Comparison of ENCODE assay signal across 1 cellular context in genomic region chr19:14146789-14147216, GRCh38.
TF ChIP-seq lines count a peak whose summit lies in the region.

No MANE protein-coding gene starts in this region.

TF ChIP-seq in HepG2, 621 proteins besides CTCF, POLR2A, EP300 and RAD21:
- no peak for TF ChIP-seq ARNTL (CRISPR knock-in tag; IDR thresholded peaks at IDR 0.05)
- TF ChIP-seq ZNF629 (CRISPR knock-in tag; conservative IDR thresholded peaks at IDR 0.05), result peak; percentile 54; the same call in 1 of the 2 replicates
- no peak for TF ChIP-seq ARHGAP35 (CRISPR knock-in tag; IDR thresholded peaks at IDR 0.05; ENCODE audit: borderline replicate concordance)
- TF ChIP-seq ATF4 (CRISPR knock-in tag; IDR thresholded peaks at IDR 0.05), result peak in 1 of 2 experiments; percentile 74; a peak in 2 of 4 replicates
- peak; percentile 40; the same call in 1 of the 2 replicates for TF ChIP-seq CEBPG (CRISPR knock-in tag; IDR thresholded peaks at IDR 0.05)
- peak; percentile 66; the same call in 1 of the 2 replicates for TF ChIP-seq CEBPB (IDR thresholded peaks at IDR 0.05; ENCODE audit: borderline replicate concordance, low read depth, low read length)
- TF ChIP-seq PHF20 (CRISPR knock-in tag; IDR thresholded peaks at IDR 0.05), result no peak
- no peak for TF ChIP-seq ZNF792 (CRISPR knock-in tag; IDR thresholded peaks at IDR 0.05)
- TF ChIP-seq SATB2 (CRISPR knock-in tag; IDR thresholded peaks at IDR 0.05), result no peak
- TF ChIP-seq HNF4G (IDR thresholded peaks at IDR 0.05; ENCODE audit: borderline replicate concordance, low read depth, low read length), result no peak
- no peak for TF ChIP-seq HNF4G (CRISPR knock-in tag; IDR thresholded peaks at IDR 0.05; ENCODE audit: borderline replicate concordance, low read depth)
- TF ChIP-seq ZNF7 (CRISPR knock-in tag; IDR thresholded peaks at IDR 0.05), result peak; percentile 49
- TF ChIP-seq, protein P1, sequence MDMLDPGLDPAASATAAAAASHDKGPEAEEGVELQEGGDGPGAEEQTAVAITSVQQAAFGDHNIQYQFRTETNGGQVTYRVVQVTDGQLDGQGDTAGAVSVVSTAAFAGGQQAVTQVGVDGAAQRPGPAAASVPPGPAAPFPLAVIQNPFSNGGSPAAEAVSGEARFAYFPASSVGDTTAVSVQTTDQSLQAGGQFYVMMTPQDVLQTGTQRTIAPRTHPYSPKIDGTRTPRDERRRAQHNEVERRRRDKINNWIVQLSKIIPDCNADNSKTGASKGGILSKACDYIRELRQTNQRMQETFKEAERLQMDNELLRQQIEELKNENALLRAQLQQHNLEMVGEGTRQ (IDR thresholded peaks at IDR 0.05; ENCODE audit: low read depth, low read length), result no peak
- TF ChIP-seq, protein P1 (CRISPR knock-in tag; IDR thresholded peaks at IDR 0.05; ENCODE audit: borderline replicate concordance), result no peak
